ENCODE assay signal across 20 cellular contexts in the genomic region with DNA sequence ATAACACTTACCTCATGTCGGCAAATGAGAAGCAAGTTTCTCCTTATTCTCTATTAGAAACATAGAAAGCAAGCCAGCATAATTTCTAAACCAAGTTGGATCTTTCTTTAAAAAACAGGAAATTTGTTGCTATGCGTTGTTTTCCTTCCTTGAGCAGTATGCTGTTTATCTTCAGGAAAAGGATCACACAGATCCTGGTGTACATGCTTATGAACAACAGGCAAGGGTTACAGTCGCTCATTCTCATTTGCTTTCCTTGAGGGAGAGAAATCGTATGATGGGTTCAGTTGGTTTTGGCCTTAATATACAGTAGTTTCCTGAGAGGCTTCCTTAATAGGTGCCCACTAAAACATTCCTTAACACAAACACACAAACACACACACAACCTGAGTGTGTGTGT.
DNase-seq lines count a peak whose midpoint lies in the region; ATAC-seq, FAIRE-seq and TF ChIP-seq lines count a peak whose summit lies in the region.
"Had no signal": no experiment of that assay in that cellular context is flagged by ENCODE, and none has a peak within 500 bp of the region (broad histone marks: within the 10 kb centered on the region; RNA-seq: fewer than 3 reads in every experiment).

No MANE protein-coding gene starts in this region.

- WGBS in small intestine, 3 donors = 74 to 90% (median 76%) methylated on average over 4 of the region's 4 CpGs

- H3K27ac Mint-ChIP-seq in activated CD4-positive, alpha-beta T cell treated with anti-CD3 and anti-CD28 coated beads, Interleukin-2, amount 10 ng/mL, durations not matched to agents 24 days and 14 days = peak overlapping the region; percentile 83
- H3K27ac Mint-ChIP-seq in WTC11 = 0 out of 2 replicates have a peak overlapping the region, but pooled peaks have one; percentile 16
- H3K27ac Mint-ChIP-seq in endothelial cell (ENCODE audit: unreplicated experiment) = peak overlapping the region; percentile 99

- peaks cover 61% of the 10 kb centered on the region for H3K36me3 Mint-ChIP-seq in activated CD4-positive, alpha-beta T cell treated with anti-CD3 and anti-CD28 coated beads, Interleukin-2, amount 10 ng/mL, durations not matched to agents 24 days and 14 days (ENCODE audit: low read depth)
- H3K36me3 Mint-ChIP-seq in WTC11 (no peaks in the 10 kb centered on the region), endothelial cell (ENCODE audit: low read depth, unreplicated experiment) (peaks cover 40% of the 10 kb centered on the region)

- no peaks in the 10 kb centered on the region for H3K27me3 ChIP-seq in small intestine (ENCODE audit: control insufficient read depth in 2 of 2, insufficient read depth in 2 of 2, low read length in 2 of 2)

- peaks cover 79% of the 10 kb centered on the region for H3K4me1 Mint-ChIP-seq in activated CD4-positive, alpha-beta T cell treated with anti-CD3 and anti-CD28 coated beads, Interleukin-2, amount 10 ng/mL, durations not matched to agents 24 days and 14 days
- H3K4me1 Mint-ChIP-seq in WTC11 = peaks cover 65% of the 10 kb centered on the region
- peaks cover 83% of the 10 kb centered on the region for H3K4me1 Mint-ChIP-seq in endothelial cell (ENCODE audit: unreplicated experiment)

- H3K4me3 Mint-ChIP-seq in activated CD4-positive, alpha-beta T cell treated with anti-CD3 and anti-CD28 coated beads, Interleukin-2, amount 10 ng/mL, durations not matched to agents 24 days and 14 days = peak overlapping the region; percentile 26
- H3K4me3 Mint-ChIP-seq in WTC11 = no peak overlapping the region
- H3K4me3 Mint-ChIP-seq in endothelial cell (ENCODE audit: unreplicated experiment) = no peak overlapping the region

- H3K9me3 Mint-ChIP-seq in activated CD4-positive, alpha-beta T cell treated with anti-CD3 and anti-CD28 coated beads, Interleukin-2, amount 10 ng/mL, durations not matched to agents 24 days and 14 days = peaks cover 11% of the 10 kb centered on the region
- H3K9me3 Mint-ChIP-seq in WTC11 = no peaks in the 10 kb centered on the region
- no peaks in the 10 kb centered on the region for H3K9me3 Mint-ChIP-seq in endothelial cell (ENCODE audit: unreplicated experiment)

- no peak overlapping the region for H3K4me3 ChIP-seq in small intestine (ENCODE audit: low read depth in 1 of 2, low read length in 2 of 2)
- H3K4me3 ChIP-seq: GM23248, PC-9 had no signal

- H3K9me3 ChIP-seq in small intestine (ENCODE audit: control insufficient read depth, low read depth) = no peaks in the 10 kb centered on the region

- intact Hi-C loops in activated CD4-positive, alpha-beta T cell treated with anti-CD3 and anti-CD28 coated beads, Interleukin-2, amount 10 ng/mL, durations not matched to agents 24 days and 14 days (cut with micrococcal nuclease) = no loop called here

- CTCF ChIA-PET in WTC11 (lab: Charles Lee) = no interaction called here

- FAIRE-seq in small intestine (lab: Jason Lieb, UNC) = no peak
- FAIRE-seq: A204.1, bronchial epithelial cell, endometrium had no signal

- H3K27me3 Mint-ChIP-seq in activated CD4-positive, alpha-beta T cell treated with anti-CD3 and anti-CD28 coated beads, Interleukin-2, amount 10 ng/mL, durations not matched to agents 24 days and 14 days = no peaks in the 10 kb centered on the region
- H3K27me3 Mint-ChIP-seq in WTC11 (ENCODE audit: low read depth) = no peaks in the 10 kb centered on the region
- peaks cover 11% of the 10 kb centered on the region for H3K27me3 Mint-ChIP-seq in endothelial cell (ENCODE audit: unreplicated experiment)

- peaks cover 0 to 2% of the 10 kb centered on the region in 2 donors for H3K4me1 ChIP-seq in small intestine (ENCODE audit: control insufficient read depth in 2 of 2, insufficient read depth in 1 of 2, low read depth in 1 of 2, low read length in 1 of 2)

- H3K36me3 ChIP-seq in small intestine (ENCODE audit: control insufficient read depth in 2 of 2, insufficient read depth in 2 of 2, low read length in 2 of 2) = no peaks in the 10 kb centered on the region

- no peak for ATAC-seq in WTC11
- ATAC-seq: sciatic nerve, SK-N-SH treated with all-trans-retinoic acid at 6 μM for 48 hours had no signal

- TF ChIP-seq CTCF in WTC11 (IDR thresholded peaks at IDR 0.05) (no peak), endothelial cell (IDR thresholded peaks at IDR 0.05; ENCODE audit: unreplicated experiment) (no peak)

- H3K27ac ChIP-seq in small intestine (ENCODE audit: low read depth in 1 of 2, low read length in 1 of 2) (peak overlapping the region; percentile 64 to 77), caudate nucleus (ENCODE audit: low read depth, low read length) (no peak overlapping the region)
- H3K27ac ChIP-seq: GM23248, PC-9 had no signal

- POLR2A ChIA-PET in WTC11 (lab: Charles Lee) = no interaction called here

- DNase-seq in activated CD4-positive, alpha-beta T cell treated with anti-CD3 and anti-CD28 coated beads, Interleukin-2, amount 10 ng/mL, durations not matched to agents 24 days and 14 days = no peak
- no peak for DNase-seq in activated CD4-positive, alpha-beta T cell treated with anti-CD3 and anti-CD28 coated beads for 1 hour
- DNase-seq in WTC11 (ENCODE audit: low spot score) (no peak), endothelial cell (ENCODE audit: low spot score) (no peak), small intestine (no peak), caudate nucleus (lab: John Stamatoyannopoulos, UW) (no peak), H4 (ENCODE audit: low spot score) (no peak), AG08396 (ENCODE audit: low spot score) (no peak)
- DNase-seq: activated CD4-positive, CD25-positive, alpha-beta regulatory T cell; activated effector memory CD4-positive, alpha-beta T cell treated with Interleukin-2 at 50 U/mL for 16 hours; GM23248; NCI-H1436 treated with DMSO at 0.1 percent for 48 hours; NCI-H510A; stimulated activated naive CD4-positive, alpha-beta T cell treated with Interleukin-2 at 50 U/mL for 16 hours had no signal

TF ChIP-seq in WTC11, 78 proteins besides CTCF, POLR2A, EP300 and RAD21:
- no peak for TF ChIP-seq FOXJ3 (CRISPR knock-in tag; IDR thresholded peaks at IDR 0.05; ENCODE audit: borderline replicate concordance)
- no peak for TF ChIP-seq CDX4 (CRISPR knock-in tag; IDR thresholded peaks at IDR 0.05; ENCODE audit: borderline replicate concordance)
TF ChIP-seq in WTC11: peak in this region for 0.

Comparison
In these comparisons a context has a peak if more than half of its experiments do, and no peak if none do; other contexts are left out.
1. H3K27ac Mint-ChIP-seq: peak in every context shown above with its lines; median percentile 99 in endothelial cell; 83 in activated CD4-positive, alpha-beta T cell treated with anti-CD3 and anti-CD28 coated beads, Interleukin-2, amount 10 ng/mL, durations not matched to agents 24 days and 14 days; 16 in WTC11.